ENCODE assay signal across 18 cellular contexts in the genomic region with DNA sequence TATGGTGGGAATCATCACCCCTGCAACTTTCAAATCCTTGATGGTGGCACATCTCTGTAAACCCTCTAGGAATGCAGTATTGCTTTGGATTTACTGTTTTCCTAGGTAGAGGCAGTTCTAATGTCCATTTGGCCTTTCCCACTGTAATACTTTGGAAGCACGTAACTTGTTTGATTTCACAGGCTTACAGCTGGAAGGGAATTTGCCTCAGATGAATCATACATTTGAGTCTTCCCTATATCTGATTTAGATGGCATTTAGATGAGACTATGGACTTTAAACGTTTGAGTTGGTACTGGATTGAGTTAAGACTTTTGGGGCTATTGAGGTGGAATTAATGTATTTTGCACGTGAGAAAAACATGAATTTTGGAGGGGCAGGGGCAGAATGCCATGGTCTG. TPM values are rescaled to one million over a fixed set of nuclear protein-coding genes. Genes with fewer than 3 reads are reported as not detected.
A peak's percentile ranks its signal among the peaks of the same experiment; 100 is the strongest.
DNase-seq lines count a peak whose midpoint lies in the region; ATAC-seq and TF ChIP-seq lines count a peak whose summit lies in the region.
"Had no signal": no experiment of that assay in that cellular context is flagged by ENCODE, and none has a peak within 500 bp of the region (broad histone marks: within the 10 kb centered on the region; RNA-seq: fewer than 3 reads in every experiment).

No MANE protein-coding gene starts in this region.

- H3K4me1 ChIP-seq in left ventricle myocardium inferior = peaks cover 97% of the 10 kb centered on the region
- H3K4me1 ChIP-seq: HAP-1 had no signal

- no peaks in the 10 kb centered on the region for H3K9me3 ChIP-seq in left ventricle myocardium inferior (replicated peaks)
- H3K9me3 ChIP-seq: BLaER1, HAP-1 had no signal

- no peak overlapping the region for H3K27ac Mint-ChIP-seq in endothelial cell (ENCODE audit: unreplicated experiment)
- H3K27ac Mint-ChIP-seq: B cell; CD8-positive, alpha-beta T cell; HFFc6 had no signal

- no peaks in the 10 kb centered on the region for H3K36me3 ChIP-seq in left ventricle myocardium inferior
- H3K36me3 ChIP-seq: BLaER1, HAP-1 had no signal

- TF ChIP-seq CTCF in left ventricle myocardium inferior (IDR thresholded peaks at IDR 0.05; ENCODE audit: borderline replicate concordance) (no peak), endothelial cell (IDR thresholded peaks at IDR 0.05; ENCODE audit: unreplicated experiment) (no peak)

- H3K4me3 Mint-ChIP-seq in endothelial cell (ENCODE audit: unreplicated experiment) = no peak overlapping the region
- H3K4me3 Mint-ChIP-seq: B cell; CD4-positive, CD25-positive, alpha-beta regulatory T cell; CD8-positive, alpha-beta T cell; HFFc6 had no signal

- H3K4me3 ChIP-seq in left ventricle myocardium inferior = no peak overlapping the region
- H3K4me3 ChIP-seq: BLaER1, HAP-1 had no signal

- H3K27me3 ChIP-seq in left ventricle myocardium inferior (ENCODE audit: low read depth) = no peaks in the 10 kb centered on the region
- H3K27me3 ChIP-seq: BLaER1 had no signal

- intact Hi-C loops in left ventricle myocardium inferior (cut with micrococcal nuclease) (no loop called here), left ventricle myocardium superior (cut with micrococcal nuclease) (no loop called here), left cardiac atrium (cut with DNase I) (no loop called here)

- peaks cover 4% of the 10 kb centered on the region for H3K4me1 Mint-ChIP-seq in endothelial cell (ENCODE audit: unreplicated experiment)

- DNase-seq in left ventricle myocardium inferior = no peak
- no peak for DNase-seq in left ventricle myocardium superior
- DNase-seq in amniotic epithelial cell (ENCODE audit: low read depth) = peak; percentile 14
- peak; percentile 16 for DNase-seq in iris pigment epithelial cell (ENCODE audit: low read depth)
- no peak for DNase-seq in endothelial cell (ENCODE audit: low spot score)
- no peak for DNase-seq in left cardiac atrium
- DNase-seq: CD4-positive, CD25-positive, alpha-beta regulatory T cell; CD8-positive, alpha-beta T cell; DMS 273 treated with DMSO at 0.1 percent for 48 hours; DMS79; GF-D8; GOT3; HFFc6 had no signal

- H3K36me3 Mint-ChIP-seq in endothelial cell (ENCODE audit: low read depth, unreplicated experiment) = peaks cover 4% of the 10 kb centered on the region

- H3K27ac ChIP-seq in left ventricle myocardium inferior (replicated peaks) = peak overlapping the region; percentile 51
- H3K27ac ChIP-seq: 22Rv1, BLaER1, C4-2B had no signal

- no peaks in the 10 kb centered on the region for H3K9me3 Mint-ChIP-seq in endothelial cell (ENCODE audit: unreplicated experiment)
- H3K9me3 Mint-ChIP-seq: CD8-positive, alpha-beta T cell; HFFc6 had no signal

- no peaks in the 10 kb centered on the region for H3K27me3 Mint-ChIP-seq in endothelial cell (ENCODE audit: unreplicated experiment)
- H3K27me3 Mint-ChIP-seq: B cell had no signal

- no peak for ATAC-seq in left ventricle myocardium superior
- ATAC-seq in left cardiac atrium = no peak
- ATAC-seq: CD8-positive, alpha-beta T cell had no signal

RNA-seq across cellular contexts. Expression of gene DAAM1, which starts 35.9 kb away (rescaled TPM):
- total RNA-seq in left ventricle myocardium inferior = 84.8 TPM
- 111 TPM for total RNA-seq in left ventricle myocardium superior
- 103 TPM for total RNA-seq in endothelial cell (ENCODE audit: unreplicated experiment)
- 10 to 100 TPM; 87.2 to 97.1 TPM for total RNA-seq in left cardiac atrium

Comparison
In these comparisons a context has a peak if more than half of its experiments do, and no peak if none do; other contexts are left out.
1. DNase-seq: peak in amniotic epithelial cell (single experiment) and iris pigment epithelial cell (single experiment); none in left ventricle myocardium inferior (single experiment), left ventricle myocardium superior (single experiment), endothelial cell (single experiment) and left cardiac atrium (single experiment).